Comparison of ENCODE assay signal across 8 cellular contexts in genomic region chr11:84524422-84525051, GRCh38.
DNase-seq lines count a peak whose midpoint lies in the region; ATAC-seq, FAIRE-seq and TF ChIP-seq lines count a peak whose summit lies in the region.

No MANE protein-coding gene starts in this region.

- DNase-seq in heart left ventricle: no peak
- DNase-seq in Right ventricle myocardium inferior (ENCODE audit: missing footprints): no peak
- no peak for DNase-seq in RWPE2 (ENCODE audit: low spot score)
- DNase-seq in germinal center (ENCODE audit: low spot score): peak; percentile 4
- peak; percentile 24 for DNase-seq in urothelium cell line (ENCODE audit: low spot score)
- DNase-seq in NCI-H2171 treated with DMSO at 0.1 percent for 48 hours (lab: John Stamatoyannopoulos, UW): no peak
- DNase-seq in NCI-H128 (lab: John Stamatoyannopoulos, UW; ENCODE audit: unreplicated experiment): no peak

- H3K4me1 ChIP-seq in heart left ventricle (no peaks in the 10 kb centered on the region), RWPE2 (ENCODE audit: insufficient read depth, poor library complexity, severe bottlenecking) (no peaks in the 10 kb centered on the region)

- TF ChIP-seq POLR2A in heart left ventricle (IDR thresholded peaks at IDR 0.05): no peak

- intact Hi-C loops in heart left ventricle (cut with DNase I): loop anchor here (5.0 to 10.0 kb wide), 6 partner anchors 127 to 697 kb away; no protein-coding TSS in a partner anchor
- intact Hi-C loops in Right ventricle myocardium inferior (cut with DNase I): loop anchor here (5.0 to 10.0 kb wide), 2 partner anchors 130 to 687 kb away; no protein-coding TSS in a partner anchor

- TF ChIP-seq CTCF in heart left ventricle (IDR thresholded peaks at IDR 0.05) (peak in 11 of 12 donors; percentile 14 to 54 (median 33)), RWPE2 (IDR thresholded peaks at IDR 0.05; ENCODE audit: poor library complexity, severe bottlenecking) (peak; percentile 64)

- ATAC-seq in heart left ventricle (no peak), Right ventricle myocardium inferior (no peak), RWPE2 (ENCODE audit: low read depth) (no peak), HG03521 (IDR thresholded peaks at IDR 0.05; ENCODE audit: unreplicated experiment) (no peak)

- H3K27ac ChIP-seq in heart left ventricle (no peak overlapping the region), RWPE2 (ENCODE audit: poor library complexity, severe bottlenecking) (no peak overlapping the region)

- WGBS in heart left ventricle, 4 donors: 59 to 72% (median 68%) methylated on average over 3 of the region's 3 CpGs

- H3K4me3 ChIP-seq in heart left ventricle (no peak overlapping the region), RWPE2 (ENCODE audit: severe bottlenecking) (no peak overlapping the region)

- no peaks in the 10 kb centered on the region for H3K27me3 ChIP-seq in heart left ventricle
- H3K27me3 ChIP-seq in RWPE2 (ENCODE audit: insufficient read depth, poor library complexity, severe bottlenecking): peaks cover 6% of the 10 kb centered on the region

- no peak for FAIRE-seq in urothelium cell line (lab: Jason Lieb, UNC)

- H3K9me3 ChIP-seq in heart left ventricle (no peaks in the 10 kb centered on the region), RWPE2 (ENCODE audit: severe bottlenecking) (no peaks in the 10 kb centered on the region)

- no peaks in the 10 kb centered on the region for H3K36me3 ChIP-seq in heart left ventricle
- no peaks in the 10 kb centered on the region for H3K36me3 ChIP-seq in RWPE2 (ENCODE audit: low read depth)

Comparison
In these comparisons a context has a peak if more than half of its experiments do, and no peak if none do; other contexts are left out.
1. DNase-seq: peak in germinal center (single experiment) and urothelium cell line (single experiment); none in heart left ventricle (0 of 5), Right ventricle myocardium inferior (single experiment), RWPE2 (single experiment), NCI-H2171 treated with DMSO at 0.1 percent for 48 hours (single experiment) and NCI-H128 (single experiment).